1 cellular context compared by ENCODE assay signal in the genomic region with DNA sequence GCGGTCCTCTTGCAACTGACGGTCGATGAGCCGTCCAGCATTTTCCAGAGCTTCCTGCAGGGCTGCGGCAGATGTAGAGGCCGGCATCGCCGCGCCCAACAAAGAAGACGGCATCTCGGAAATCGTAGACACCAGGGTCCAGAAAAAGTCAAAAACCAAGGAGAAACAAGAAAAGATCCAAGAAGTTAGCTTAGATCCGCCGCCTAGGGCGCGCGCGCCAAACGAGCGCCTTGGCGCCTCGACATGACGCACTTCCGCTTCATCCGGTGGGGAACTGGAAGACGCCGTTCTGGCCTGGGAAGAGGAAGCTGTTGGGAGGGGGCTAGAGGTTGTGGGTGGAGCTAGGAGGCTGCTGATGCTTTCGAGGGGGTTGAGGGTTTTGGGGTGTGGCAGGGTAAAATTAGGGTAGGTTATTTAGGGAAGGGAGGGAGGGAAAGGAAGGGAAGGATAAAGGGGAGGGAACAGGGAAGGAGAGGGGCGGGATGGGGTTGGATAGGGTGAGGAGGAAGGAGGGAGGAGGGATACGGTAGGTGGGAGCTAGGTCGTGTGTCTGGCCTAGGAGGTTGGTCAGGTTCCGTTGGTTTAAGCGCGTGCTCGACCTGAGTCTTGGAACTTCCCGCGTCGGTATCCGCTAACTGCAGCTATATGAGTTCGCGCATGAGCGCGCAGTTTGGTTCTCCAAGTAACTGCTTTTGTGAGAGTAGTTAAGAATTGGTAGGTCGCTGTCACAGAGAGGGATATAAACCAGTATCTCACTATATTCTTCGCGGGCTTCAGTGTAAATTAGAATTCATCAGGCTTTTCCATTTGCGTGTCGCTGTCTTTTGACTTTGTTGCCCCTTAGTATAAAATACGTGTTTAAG.
TF ChIP-seq lines count a peak whose summit lies in the region.

A gene (minus strand): TSS at position 243 of the 863 bp plus-strand sequence. CDS start 129 bp downstream, at position 114.

TF ChIP-seq in HEK293, 187 proteins besides CTCF, POLR2A, EP300 and RAD21 (continued from another document):
- TF ChIP-seq, protein P1, sequence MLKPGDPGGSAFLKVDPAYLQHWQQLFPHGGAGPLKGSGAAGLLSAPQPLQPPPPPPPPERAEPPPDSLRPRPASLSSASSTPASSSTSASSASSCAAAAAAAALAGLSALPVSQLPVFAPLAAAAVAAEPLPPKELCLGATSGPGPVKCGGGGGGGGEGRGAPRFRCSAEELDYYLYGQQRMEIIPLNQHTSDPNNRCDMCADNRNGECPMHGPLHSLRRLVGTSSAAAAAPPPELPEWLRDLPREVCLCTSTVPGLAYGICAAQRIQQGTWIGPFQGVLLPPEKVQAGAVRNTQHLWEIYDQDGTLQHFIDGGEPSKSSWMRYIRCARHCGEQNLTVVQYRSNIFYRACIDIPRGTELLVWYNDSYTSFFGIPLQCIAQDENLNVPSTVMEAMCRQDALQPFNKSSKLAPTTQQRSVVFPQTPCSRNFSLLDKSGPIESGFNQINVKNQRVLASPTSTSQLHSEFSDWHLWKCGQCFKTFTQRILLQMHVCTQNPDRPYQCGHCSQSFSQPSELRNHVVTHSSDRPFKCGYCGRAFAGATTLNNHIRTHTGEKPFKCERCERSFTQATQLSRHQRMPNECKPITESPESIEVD (tag by site-specific recombination; IDR thresholded peaks at IDR 0.05) = no peak; the same call in 1 of the 2 replicates
- TF ChIP-seq GLI2 (tag by site-specific recombination; IDR thresholded peaks at IDR 0.05; ENCODE audit: borderline replicate concordance, low read depth) (no peak), ZNF302 (tag by site-specific recombination; IDR thresholded peaks at IDR 0.05; ENCODE audit: low read depth) (peak; percentile 56; the same call in 1 of the 2 replicates), ZNF10 (tag by site-specific recombination; IDR thresholded peaks at IDR 0.05) (peak; percentile 59; the same call in 1 of the 2 replicates), SP3 (tag by site-specific recombination; IDR thresholded peaks at IDR 0.05) (peak; percentile 100), EGR2 (tag by site-specific recombination; IDR thresholded peaks at IDR 0.05; ENCODE audit: low read depth) (peak; percentile 93), KLF9 (tag by site-specific recombination; IDR thresholded peaks at IDR 0.05; ENCODE audit: low read depth) (peak; percentile 98), ZFP3 (tag by site-specific recombination; IDR thresholded peaks at IDR 0.05; ENCODE audit: low read depth) (0 out of 2 replicates have a peak, but pooled peaks have one; percentile 35), ZNF501 (tag by site-specific recombination; IDR thresholded peaks at IDR 0.05) (peak; percentile 94), KLF1 (tag by site-specific recombination; IDR thresholded peaks at IDR 0.05) (peak; percentile 96), ZNF169 (tag by site-specific recombination; IDR thresholded peaks at IDR 0.05) (no peak), ZNF24 (tag by site-specific recombination; IDR thresholded peaks at IDR 0.05) (0 out of 2 replicates have a peak, but pooled peaks have one; percentile 73), ZSCAN23 (tag by site-specific recombination; IDR thresholded peaks at IDR 0.05) (peak; percentile 79; the same call in 1 of the 2 replicates), BCL11B (tag by site-specific recombination; IDR thresholded peaks at IDR 0.05; ENCODE audit: low read depth) (peak; percentile 84; the same call in 1 of the 2 replicates), IKZF3 (tag by site-specific recombination; IDR thresholded peaks at IDR 0.05) (peak; percentile 100), ZNF324 (tag by site-specific recombination; IDR thresholded peaks at IDR 0.05) (peak; percentile 97), KLF10 (tag by site-specific recombination; IDR thresholded peaks at IDR 0.05) (peak; percentile 70), ZNF785 (tag by site-specific recombination; IDR thresholded peaks at IDR 0.05) (no peak), ZNF626 (tag by site-specific recombination; IDR thresholded peaks at IDR 0.05) (no peak), ZNF37A (tag by site-specific recombination; IDR thresholded peaks at IDR 0.05) (no peak), ZBTB21 (tag by site-specific recombination; IDR thresholded peaks at IDR 0.05) (peak; percentile 98), ZNF184 (tag by site-specific recombination; IDR thresholded peaks at IDR 0.05) (peak; percentile 62; the same call in 1 of the 2 replicates)
- TF ChIP-seq, protein P2, sequence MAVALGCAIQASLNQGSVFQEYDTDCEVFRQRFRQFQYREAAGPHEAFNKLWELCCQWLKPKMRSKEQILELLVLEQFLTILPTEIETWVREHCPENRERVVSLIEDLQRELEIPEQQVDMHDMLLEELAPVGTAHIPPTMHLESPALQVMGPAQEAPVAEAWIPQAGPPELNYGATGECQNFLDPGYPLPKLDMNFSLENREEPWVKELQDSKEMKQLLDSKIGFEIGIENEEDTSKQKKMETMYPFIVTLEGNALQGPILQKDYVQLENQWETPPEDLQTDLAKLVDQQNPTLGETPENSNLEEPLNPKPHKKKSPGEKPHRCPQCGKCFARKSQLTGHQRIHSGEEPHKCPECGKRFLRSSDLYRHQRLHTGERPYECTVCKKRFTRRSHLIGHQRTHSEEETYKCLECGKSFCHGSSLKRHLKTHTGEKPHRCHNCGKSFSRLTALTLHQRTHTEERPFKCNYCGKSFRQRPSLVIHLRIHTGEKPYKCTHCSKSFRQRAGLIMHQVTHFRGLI (tag by site-specific recombination; IDR thresholded peaks at IDR 0.05) = peak; percentile 34; the same call in 1 of the 2 replicates
- TF ChIP-seq, protein P3, sequence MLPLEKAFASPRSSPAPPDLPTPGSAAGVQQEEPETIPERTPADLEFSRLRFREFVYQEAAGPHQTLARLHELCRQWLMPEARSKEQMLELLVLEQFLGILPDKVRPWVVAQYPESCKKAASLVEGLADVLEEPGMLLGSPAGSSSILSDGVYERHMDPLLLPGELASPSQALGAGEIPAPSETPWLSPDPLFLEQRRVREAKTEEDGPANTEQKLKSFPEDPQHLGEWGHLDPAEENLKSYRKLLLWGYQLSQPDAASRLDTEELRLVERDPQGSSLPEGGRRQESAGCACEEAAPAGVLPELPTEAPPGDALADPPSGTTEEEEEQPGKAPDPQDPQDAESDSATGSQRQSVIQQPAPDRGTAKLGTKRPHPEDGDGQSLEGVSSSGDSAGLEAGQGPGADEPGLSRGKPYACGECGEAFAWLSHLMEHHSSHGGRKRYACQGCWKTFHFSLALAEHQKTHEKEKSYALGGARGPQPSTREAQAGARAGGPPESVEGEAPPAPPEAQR (tag by site-specific recombination; IDR thresholded peaks at IDR 0.05) = peak; percentile 76; the same call in 1 of the 2 replicates
- TF ChIP-seq, protein P4, sequence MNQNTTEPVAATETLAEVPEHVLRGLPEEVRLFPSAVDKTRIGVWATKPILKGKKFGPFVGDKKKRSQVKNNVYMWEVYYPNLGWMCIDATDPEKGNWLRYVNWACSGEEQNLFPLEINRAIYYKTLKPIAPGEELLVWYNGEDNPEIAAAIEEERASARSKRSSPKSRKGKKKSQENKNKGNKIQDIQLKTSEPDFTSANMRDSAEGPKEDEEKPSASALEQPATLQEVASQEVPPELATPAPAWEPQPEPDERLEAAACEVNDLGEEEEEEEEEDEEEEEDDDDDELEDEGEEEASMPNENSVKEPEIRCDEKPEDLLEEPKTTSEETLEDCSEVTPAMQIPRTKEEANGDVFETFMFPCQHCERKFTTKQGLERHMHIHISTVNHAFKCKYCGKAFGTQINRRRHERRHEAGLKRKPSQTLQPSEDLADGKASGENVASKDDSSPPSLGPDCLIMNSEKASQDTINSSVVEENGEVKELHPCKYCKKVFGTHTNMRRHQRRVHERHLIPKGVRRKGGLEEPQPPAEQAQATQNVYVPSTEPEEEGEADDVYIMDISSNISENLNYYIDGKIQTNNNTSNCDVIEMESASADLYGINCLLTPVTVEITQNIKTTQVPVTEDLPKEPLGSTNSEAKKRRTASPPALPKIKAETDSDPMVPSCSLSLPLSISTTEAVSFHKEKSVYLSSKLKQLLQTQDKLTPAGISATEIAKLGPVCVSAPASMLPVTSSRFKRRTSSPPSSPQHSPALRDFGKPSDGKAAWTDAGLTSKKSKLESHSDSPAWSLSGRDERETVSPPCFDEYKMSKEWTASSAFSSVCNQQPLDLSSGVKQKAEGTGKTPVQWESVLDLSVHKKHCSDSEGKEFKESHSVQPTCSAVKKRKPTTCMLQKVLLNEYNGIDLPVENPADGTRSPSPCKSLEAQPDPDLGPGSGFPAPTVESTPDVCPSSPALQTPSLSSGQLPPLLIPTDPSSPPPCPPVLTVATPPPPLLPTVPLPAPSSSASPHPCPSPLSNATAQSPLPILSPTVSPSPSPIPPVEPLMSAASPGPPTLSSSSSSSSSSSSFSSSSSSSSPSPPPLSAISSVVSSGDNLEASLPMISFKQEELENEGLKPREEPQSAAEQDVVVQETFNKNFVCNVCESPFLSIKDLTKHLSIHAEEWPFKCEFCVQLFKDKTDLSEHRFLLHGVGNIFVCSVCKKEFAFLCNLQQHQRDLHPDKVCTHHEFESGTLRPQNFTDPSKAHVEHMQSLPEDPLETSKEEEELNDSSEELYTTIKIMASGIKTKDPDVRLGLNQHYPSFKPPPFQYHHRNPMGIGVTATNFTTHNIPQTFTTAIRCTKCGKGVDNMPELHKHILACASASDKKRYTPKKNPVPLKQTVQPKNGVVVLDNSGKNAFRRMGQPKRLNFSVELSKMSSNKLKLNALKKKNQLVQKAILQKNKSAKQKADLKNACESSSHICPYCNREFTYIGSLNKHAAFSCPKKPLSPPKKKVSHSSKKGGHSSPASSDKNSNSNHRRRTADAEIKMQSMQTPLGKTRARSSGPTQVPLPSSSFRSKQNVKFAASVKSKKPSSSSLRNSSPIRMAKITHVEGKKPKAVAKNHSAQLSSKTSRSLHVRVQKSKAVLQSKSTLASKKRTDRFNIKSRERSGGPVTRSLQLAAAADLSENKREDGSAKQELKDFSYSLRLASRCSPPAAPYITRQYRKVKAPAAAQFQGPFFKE (tag by site-specific recombination; IDR thresholded peaks at IDR 0.05; ENCODE audit: borderline replicate concordance) = no peak
- TF ChIP-seq, protein P5, sequence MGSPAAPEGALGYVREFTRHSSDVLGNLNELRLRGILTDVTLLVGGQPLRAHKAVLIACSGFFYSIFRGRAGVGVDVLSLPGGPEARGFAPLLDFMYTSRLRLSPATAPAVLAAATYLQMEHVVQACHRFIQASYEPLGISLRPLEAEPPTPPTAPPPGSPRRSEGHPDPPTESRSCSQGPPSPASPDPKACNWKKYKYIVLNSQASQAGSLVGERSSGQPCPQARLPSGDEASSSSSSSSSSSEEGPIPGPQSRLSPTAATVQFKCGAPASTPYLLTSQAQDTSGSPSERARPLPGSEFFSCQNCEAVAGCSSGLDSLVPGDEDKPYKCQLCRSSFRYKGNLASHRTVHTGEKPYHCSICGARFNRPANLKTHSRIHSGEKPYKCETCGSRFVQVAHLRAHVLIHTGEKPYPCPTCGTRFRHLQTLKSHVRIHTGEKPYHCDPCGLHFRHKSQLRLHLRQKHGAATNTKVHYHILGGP (tag by site-specific recombination; IDR thresholded peaks at IDR 0.05) = peak; percentile 73
- TF ChIP-seq, protein P6, sequence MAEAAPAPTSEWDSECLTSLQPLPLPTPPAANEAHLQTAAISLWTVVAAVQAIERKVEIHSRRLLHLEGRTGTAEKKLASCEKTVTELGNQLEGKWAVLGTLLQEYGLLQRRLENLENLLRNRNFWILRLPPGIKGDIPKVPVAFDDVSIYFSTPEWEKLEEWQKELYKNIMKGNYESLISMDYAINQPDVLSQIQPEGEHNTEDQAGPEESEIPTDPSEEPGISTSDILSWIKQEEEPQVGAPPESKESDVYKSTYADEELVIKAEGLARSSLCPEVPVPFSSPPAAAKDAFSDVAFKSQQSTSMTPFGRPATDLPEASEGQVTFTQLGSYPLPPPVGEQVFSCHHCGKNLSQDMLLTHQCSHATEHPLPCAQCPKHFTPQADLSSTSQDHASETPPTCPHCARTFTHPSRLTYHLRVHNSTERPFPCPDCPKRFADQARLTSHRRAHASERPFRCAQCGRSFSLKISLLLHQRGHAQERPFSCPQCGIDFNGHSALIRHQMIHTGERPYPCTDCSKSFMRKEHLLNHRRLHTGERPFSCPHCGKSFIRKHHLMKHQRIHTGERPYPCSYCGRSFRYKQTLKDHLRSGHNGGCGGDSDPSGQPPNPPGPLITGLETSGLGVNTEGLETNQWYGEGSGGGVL (tag by site-specific recombination; IDR thresholded peaks at IDR 0.05) = peak; percentile 100
- TF ChIP-seq, protein P7, sequence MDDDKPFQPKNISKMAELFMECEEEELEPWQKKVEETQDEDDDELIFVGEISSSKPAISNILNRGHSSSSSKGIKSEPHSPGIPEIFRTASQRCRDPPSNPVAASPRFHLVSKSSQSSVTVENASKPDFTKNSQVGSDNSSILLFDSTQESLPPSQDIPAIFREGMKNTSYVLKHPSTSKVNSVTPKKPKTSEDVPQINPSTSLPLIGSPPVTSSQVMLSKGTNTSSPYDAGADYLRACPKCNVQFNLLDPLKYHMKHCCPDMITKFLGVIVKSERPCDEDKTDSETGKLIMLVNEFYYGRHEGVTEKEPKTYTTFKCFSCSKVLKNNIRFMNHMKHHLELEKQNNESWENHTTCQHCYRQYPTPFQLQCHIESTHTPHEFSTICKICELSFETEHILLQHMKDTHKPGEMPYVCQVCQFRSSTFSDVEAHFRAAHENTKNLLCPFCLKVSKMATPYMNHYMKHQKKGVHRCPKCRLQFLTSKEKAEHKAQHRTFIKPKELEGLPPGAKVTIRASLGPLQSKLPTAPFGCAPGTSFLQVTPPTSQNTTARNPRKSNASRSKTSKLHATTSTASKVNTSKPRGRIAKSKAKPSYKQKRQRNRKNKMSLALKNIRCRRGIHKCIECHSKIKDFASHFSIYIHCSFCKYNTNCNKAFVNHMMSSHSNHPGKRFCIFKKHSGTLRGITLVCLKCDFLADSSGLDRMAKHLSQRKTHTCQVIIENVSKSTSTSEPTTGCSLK (tag by site-specific recombination; IDR thresholded peaks at IDR 0.05) = no peak
- TF ChIP-seq, protein P8, sequence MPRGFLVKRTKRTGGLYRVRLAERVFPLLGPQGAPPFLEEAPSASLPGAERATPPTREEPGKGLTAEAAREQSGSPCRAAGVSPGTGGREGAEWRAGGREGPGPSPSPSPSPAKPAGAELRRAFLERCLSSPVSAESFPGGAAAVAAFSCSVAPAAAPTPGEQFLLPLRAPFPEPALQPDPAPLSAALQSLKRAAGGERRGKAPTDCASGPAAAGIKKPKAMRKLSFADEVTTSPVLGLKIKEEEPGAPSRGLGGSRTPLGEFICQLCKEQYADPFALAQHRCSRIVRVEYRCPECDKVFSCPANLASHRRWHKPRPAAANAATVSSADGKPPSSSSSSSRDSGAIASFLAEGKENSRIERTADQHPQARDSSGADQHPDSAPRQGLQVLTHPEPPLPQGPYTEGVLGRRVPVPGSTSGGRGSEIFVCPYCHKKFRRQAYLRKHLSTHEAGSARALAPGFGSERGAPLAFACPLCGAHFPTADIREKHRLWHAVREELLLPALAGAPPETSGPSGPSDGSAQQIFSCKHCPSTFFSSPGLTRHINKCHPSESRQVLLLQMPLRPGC (tag by site-specific recombination; IDR thresholded peaks at IDR 0.05) = peak; percentile 93
TF ChIP-seq in HEK293: peak in this region for 80.
